In genomic region chr18:58272779-58273500, GRCh38 we compare ENCODE assay signal across 1 cellular context.
TF ChIP-seq lines count a peak whose summit lies in the region.

No MANE protein-coding gene starts in this region.

TF ChIP-seq in IMR-90, 13 proteins besides CTCF, POLR2A, EP300 and RAD21:
- TF ChIP-seq MAFK (IDR thresholded peaks at IDR 0.05; ENCODE audit: low read depth, low read length) (peak; percentile 34; the same call in 1 of the 2 replicates), CEBPB (IDR thresholded peaks at IDR 0.05; ENCODE audit: low read depth, low read length) (no peak)
